In genomic region chr17:12386240-12386639, GRCh38 we compare ENCODE assay signal across 27 cellular contexts.
DNase-seq lines count a peak whose midpoint lies in the region; ATAC-seq, FAIRE-seq and TF ChIP-seq lines count a peak whose summit lies in the region.
"Had no signal": no experiment of that assay in that cellular context is flagged by ENCODE, and none has a peak within 500 bp of the region (broad histone marks: within the 10 kb centered on the region; RNA-seq: fewer than 3 reads in every experiment).

No MANE protein-coding gene starts in this region.

- WGBS in HepG2 (ENCODE audit: low lambda C conversion rate) = 0% methylated on average over 1 of the region's 1 CpG
- 18% methylated on average over 1 of the region's 1 CpG for WGBS in right lobe of liver (ENCODE audit: insufficient coverage, low coverage, low lambda C conversion rate, missing lambda C conversion rate)
- WGBS in transverse colon (ENCODE audit: low coverage in 1 of 2), 2 donors = 33 to 40% methylated on average over 1 of the region's 1 CpG

- H3K27ac ChIP-seq in HepG2 (ENCODE audit: extremely low read length, insufficient read depth, low read length) = no peak overlapping the region
- H3K27ac ChIP-seq in right lobe of liver = no peak overlapping the region
- H3K27ac ChIP-seq in transverse colon = no peak overlapping the region
- H3K27ac ChIP-seq in tibial artery = no peak overlapping the region
- H3K27ac ChIP-seq: BLaER1, gastrocnemius medialis, left lung, testis, uterus had no signal

- no peak for TF ChIP-seq RAD21 in HepG2 (CRISPR knock-in tag; IDR thresholded peaks at IDR 0.05)

- POLR2A ChIA-PET in HepG2 (lab: Yijun Ruan, JAX) = no interaction called here

- H3K79me2 ChIP-seq in HepG2 (ENCODE audit: insufficient read depth, low read length) = no peaks in the 10 kb centered on the region

- H3K36me3 ChIP-seq in HepG2 (replicated peaks in 1 of 2; ENCODE audit: control insufficient read depth in 1 of 2, insufficient read depth in 2 of 2, low read length in 2 of 2) (no peaks in the 10 kb centered on the region), right lobe of liver (no peaks in the 10 kb centered on the region), transverse colon (no peaks in the 10 kb centered on the region), tibial artery (no peaks in the 10 kb centered on the region)
- H3K36me3 ChIP-seq: BLaER1, gastrocnemius medialis, left lung, uterus had no signal

- CTCF ChIA-PET in HepG2 (lab: Yijun Ruan, JAX; ENCODE audit: low intra/inter-chr PET ratio, low total read pairs) = no interaction called here

- TF ChIP-seq POLR2A in HepG2 (IDR thresholded peaks at IDR 0.05; ENCODE audit: insufficient read depth in 1 of 2, low read depth in 2 of 2, low read length in 2 of 2) (no peak), right lobe of liver (IDR thresholded peaks at IDR 0.05) (no peak), transverse colon (IDR thresholded peaks at IDR 0.05) (no peak)

- TF ChIP-seq EP300 in HepG2 (IDR thresholded peaks at IDR 0.05; ENCODE audit: low read depth in 2 of 2, low read length in 2 of 2) (no peak), HepG2 (CRISPR knock-in tag; IDR thresholded peaks at IDR 0.05; ENCODE audit: borderline replicate concordance) (no peak), transverse colon (IDR thresholded peaks at IDR 0.05; ENCODE audit: low read depth) (no peak)

- no peaks in the 10 kb centered on the region for H3K4me1 ChIP-seq in HepG2 (ENCODE audit: insufficient read depth, low read length)
- H3K4me1 ChIP-seq in right lobe of liver = no peaks in the 10 kb centered on the region
- H3K4me1 ChIP-seq in transverse colon = no peaks in the 10 kb centered on the region
- H3K4me1 ChIP-seq in tibial artery = peaks cover 0 to 8% (median 3%) of the 10 kb centered on the region in 4 donors
- H3K4me1 ChIP-seq: gastrocnemius medialis, left lung, testis, uterus had no signal

- ATAC-seq in HepG2 (no peak), right lobe of liver (no peak)
- ATAC-seq: activated CD8-positive, alpha-beta T cell treated with anti-CD3 and anti-CD28 coated beads, Interleukin-2, amount 10 ng/mL, durations not matched to agents 7 days and 5 days; activated naive CD4-positive, alpha-beta T cell treated with anti-CD3 and anti-CD28 coated beads, Interleukin-2, amount 50 U/mL, for 72 hours; gastrocnemius medialis; left lung; sciatic nerve; stimulated activated naive CD8-positive, alpha-beta T cell treated with anti-CD3 and anti-CD28 coated beads, Interleukin-15, Interleukin-2, amounts not matched to agents 100 U/mL and 50 U/mL, for 24 hours; T-helper 17 cell had no signal

- H4K20me1 ChIP-seq in HepG2 (ENCODE audit: insufficient read depth, low read length) = no peaks in the 10 kb centered on the region
- H4K20me1 ChIP-seq: BLaER1 had no signal

- BruUV-seq in HepG2 (replicated peaks; lab: Mats Ljungman, UMichigan) = no TSS peak

- H3K9ac ChIP-seq in HepG2 (ENCODE audit: insufficient read depth, low read depth, low read length) = no peak overlapping the region
- H3K9ac ChIP-seq: BLaER1, SK-N-SH had no signal

- H3K27me3 ChIP-seq in HepG2 (ENCODE audit: control insufficient read depth in 1 of 2, insufficient read depth in 2 of 2, low read length in 2 of 2) (no peaks in the 10 kb centered on the region), right lobe of liver (no peaks in the 10 kb centered on the region), transverse colon (no peaks in the 10 kb centered on the region), tibial artery (no peaks in the 10 kb centered on the region)
- H3K27me3 ChIP-seq: BLaER1, gastrocnemius medialis, left lung, testis, uterus had no signal

- TF ChIP-seq CTCF in HepG2 (CRISPR knock-in tag; IDR thresholded peaks at IDR 0.05) (no peak), right lobe of liver (IDR thresholded peaks at IDR 0.05) (no peak), astrocyte of the cerebellum (IDR thresholded peaks at IDR 0.05; ENCODE audit: low read depth, low read length, missing control alignments) (no peak), transverse colon (IDR thresholded peaks at IDR 0.05) (no peak), tibial artery (IDR thresholded peaks at IDR 0.05) (no peak)

- H3K4me3 ChIP-seq in HepG2 (replicated peaks in 1 of 3; ENCODE audit: insufficient read depth in 1 of 3, low read depth in 2 of 3, low read length in 3 of 3) (no peak overlapping the region), right lobe of liver (no peak overlapping the region), astrocyte of the cerebellum (ENCODE audit: low read depth, low read length) (no peak overlapping the region), transverse colon (no peak overlapping the region), tibial artery (no peak overlapping the region)
- H3K4me3 ChIP-seq: BLaER1, gastrocnemius medialis, left lung, testis, uterus had no signal

- H2AFZ ChIP-seq in HepG2 (ENCODE audit: low read length) = no peak overlapping the region

- H3K4me2 ChIP-seq in HepG2 (ENCODE audit: low read depth, low read length) = no peak overlapping the region
- H3K4me2 ChIP-seq: BLaER1, SK-N-SH had no signal

- DNase-seq in HepG2 (ENCODE audit: low spot score) (no peak), right lobe of liver (no peak), astrocyte of the cerebellum (ENCODE audit: low read depth) (peak; percentile 4), fibroblast of gingiva (ENCODE audit: low read depth) (peak; percentile 27), NCI-H128 (lab: John Stamatoyannopoulos, UW; ENCODE audit: unreplicated experiment) (no peak), NCI-H2196 (lab: John Stamatoyannopoulos, UW; ENCODE audit: unreplicated experiment) (no peak), transverse colon (no peak), tibial artery (no peak)
- DNase-seq: 8988T; activated CD4-positive, alpha-beta T cell treated with anti-CD3 and anti-CD28 coated beads for 1 hour; activated CD8-positive, alpha-beta T cell treated with anti-CD3 and anti-CD28 coated beads, Interleukin-2, amount 10 ng/mL, durations not matched to agents 7 days and 5 days; anterior cingulate cortex; COR-L47; DMS79; gastrocnemius medialis; hippocampal formation; Kasumi-1; left lung; posterior cingulate gyrus; SK-N-SH; stimulated activated naive CD8-positive, alpha-beta T cell treated with anti-CD3 and anti-CD28 coated beads, Interleukin-15, Interleukin-2, amounts not matched to agents 100 U/mL and 50 U/mL, for 24 hours; T-helper 17 cell; testis; uterus had no signal

- FAIRE-seq in HepG2 (lab: Jason Lieb, UNC) = no peak

- H3K9me3 ChIP-seq in HepG2 (ENCODE audit: low read length) (no peaks in the 10 kb centered on the region), right lobe of liver (no peaks in the 10 kb centered on the region), transverse colon (peaks cover 0 to 1% of the 10 kb centered on the region in 2 donors), tibial artery (no peaks in the 10 kb centered on the region)
- H3K9me3 ChIP-seq: BLaER1, gastrocnemius medialis, SK-N-SH, testis, uterus had no signal

- in situ Hi-C loops in HepG2 (cut with HindIII; ENCODE audit: extremely low pct_ligation_motif_present, low pct_unique_long_range_greater_than_20kb) (no loop called here), astrocyte of the cerebellum (cut with HindIII; ENCODE audit: low sequenced_read_pairs) (no loop called here), transverse colon (cut with MboI; ENCODE audit: low pct_ligation_motif_present in 1 of 4, low pct_unique_long_range_greater_than_20kb in 1 of 4, low sequenced_read_pairs in 3 of 4) (no loop called here)

- intact Hi-C loops in HepG2 (cut with micrococcal nuclease; ENCODE audit: unreplicated experiment) (no loop called here), right lobe of liver (cut with DNase I) (no loop called here), transverse colon (cut with DNase I; ENCODE audit: low total_unique reads) (no loop called here), tibial artery (cut with DNase I; ENCODE audit: low total_unique reads) (no loop called here)

TF ChIP-seq in HepG2, 621 proteins besides CTCF, POLR2A, EP300 and RAD21 (continues in another document):
- 0 out of 2 replicates have a peak, but pooled peaks have one; percentile 40 for TF ChIP-seq NFE2L2 (IDR thresholded peaks at IDR 0.05; ENCODE audit: low read length)
- no peak for TF ChIP-seq ZNF142 (CRISPR knock-in tag; IDR thresholded peaks at IDR 0.05)

Comparison
In these comparisons a context has a peak if more than half of its experiments do, and no peak if none do; other contexts are left out.
1. DNase-seq: peak in astrocyte of the cerebellum (single experiment) and fibroblast of gingiva (single experiment); none in HepG2 (single experiment), right lobe of liver (0 of 3), NCI-H128 (single experiment), NCI-H2196 (single experiment), transverse colon (single experiment) and tibial artery (0 of 2).